16 cellular contexts compared by ENCODE assay signal in the genomic region with DNA sequence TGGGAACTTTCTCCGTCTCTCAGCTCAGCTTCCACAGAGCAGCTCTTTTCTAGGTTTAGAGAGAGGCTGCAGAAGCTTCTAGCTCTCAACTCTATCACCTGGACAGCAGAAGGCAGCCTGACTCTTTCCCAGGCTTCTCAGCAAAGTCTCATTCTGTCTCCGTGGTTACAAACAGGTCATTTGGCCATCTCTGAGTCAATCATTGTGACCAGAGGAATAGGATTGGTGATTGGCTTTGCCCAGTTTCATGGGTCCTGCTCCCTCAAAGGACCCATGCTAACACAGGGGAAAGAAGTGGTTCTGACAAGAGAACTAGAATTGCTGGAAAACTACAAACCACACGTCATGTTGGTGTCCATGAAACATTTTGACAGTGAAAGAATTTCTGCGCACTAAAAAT. TPM values are rescaled to one million over a fixed set of nuclear protein-coding genes. Genes with fewer than 3 reads are reported as not detected.
"Had no signal": no experiment of that assay in that cellular context is flagged by ENCODE, and none has a peak within 500 bp of the region (broad histone marks: within the 10 kb centered on the region; RNA-seq: fewer than 3 reads in every experiment).

No MANE protein-coding gene starts in this region.

- ATAC-seq: activated CD8-positive, alpha-beta T cell treated with anti-CD3 and anti-CD28 coated beads for 36 hours; stimulated activated naive CD8-positive, alpha-beta T cell treated with anti-CD3 and anti-CD28 coated beads, Interleukin-15, Interleukin-2, amounts not matched to agents 100 U/mL and 50 U/mL, for 24 hours had no signal

- DNase-seq: activated CD8-positive, alpha-beta memory T cell treated with anti-CD3 and anti-CD28 coated beads, Interleukin-2, amount 50 U/mL, for 4 hours; activated CD8-positive, alpha-beta T cell treated with anti-CD3 and anti-CD28 coated beads for 36 hours; activated naive CD4-positive, alpha-beta T cell; aorta; immature natural killer cell; left cardiac atrium; nephron progenitor cell; stimulated activated CD4-positive, alpha-beta T cell treated with anti-CD3 and anti-CD28 coated beads, Interleukin-4, amount 100 ng/mL, for 1 hour; stimulated activated CD8-positive, alpha-beta memory T cell treated with anti-CD3 and anti-CD28 coated beads, Interleukin-4, amount 100 ng/mL, for 48 hours; stimulated activated naive CD8-positive, alpha-beta T cell treated with anti-CD3 and anti-CD28 coated beads, Interleukin-15, Interleukin-2, amounts not matched to agents 100 U/mL and 50 U/mL, for 24 hours; T-helper 9 cell had no signal

- H3K36me3 ChIP-seq: breast epithelium, prostate gland had no signal

- H3K27ac ChIP-seq: breast epithelium, prostate gland had no signal

- H3K27me3 ChIP-seq: breast epithelium had no signal

- H3K4me3 ChIP-seq: breast epithelium, lung, mucosa of descending colon, prostate gland had no signal

- H3K9me3 ChIP-seq: breast epithelium, mucosa of descending colon, prostate gland had no signal

- H3K4me1 ChIP-seq: breast epithelium, prostate gland had no signal

RNA-seq across cellular contexts. Expression of a gene that starts 43.6 kb away (rescaled TPM):
- total RNA-seq: activated CD8-positive, alpha-beta T cell treated with anti-CD3 and anti-CD28 coated beads for 36 hours; cerebellum had no signal
- polyA plus RNA-seq: immature natural killer cell had no signal
